ENCODE assay signal across 8 cellular contexts in genomic region chr5:10563940-10564837, GRCh38. TPM values are rescaled to one million over a fixed set of nuclear protein-coding genes. Genes with fewer than 3 reads are reported as not detected.
DNase-seq lines count a peak whose midpoint lies in the region; ATAC-seq and TF ChIP-seq lines count a peak whose summit lies in the region.

Gene ANKRD33B (plus strand): TSS chr5:10564070. CDS start chr5:10564468, 398 bp downstream.

- TF ChIP-seq RAD21 in SK-N-SH (IDR thresholded peaks at IDR 0.05; ENCODE audit: low read length), result no peak

- H3K4me1 ChIP-seq in SK-N-SH (ENCODE audit: control insufficient read depth in 1 of 2, insufficient read depth in 2 of 2, low read depth in 1 of 2, low read length in 1 of 2) (peaks cover 3 to 15% of the 10 kb centered on the region in 2 experiments; a peak in 2 of 4 replicates), heart right ventricle (peaks cover 6 to 52% (median 41%) of the 10 kb centered on the region in 9 donors)

- H4K20me1 ChIP-seq in SK-N-SH (ENCODE audit: insufficient read depth), result peaks cover 31% of the 10 kb centered on the region

- no peaks in the 10 kb centered on the region for H3K9me2 ChIP-seq in SK-N-SH

- H3K79me2 ChIP-seq in SK-N-SH (ENCODE audit: insufficient read depth), result peaks cover 45% of the 10 kb centered on the region

- peak; percentile 50 for DNase-seq in ELF-1 (ENCODE audit: low read depth, low spot score)
- DNase-seq in Kasumi-1 (lab: John Stamatoyannopoulos, UW), result peak; percentile 61 to 65
- DNase-seq in SK-N-SH, result peak; percentile 78
- peak; percentile 80 for DNase-seq in activated naive CD4-positive, alpha-beta T cell treated with Interleukin-2 at 50 U/mL for 16 hours
- DNase-seq in heart right ventricle, result peak; percentile 72 to 73
- DNase-seq in sciatic nerve (ENCODE audit: low spot score), result peak; percentile 84
- no peak for DNase-seq in foreskin melanocyte

- H3K27ac ChIP-seq in SK-N-SH (ENCODE audit: low read depth in 2 of 2, low read length in 1 of 2) (peak within 1 kb of the TSS in 1 of 2 experiments; percentile 78; a peak in 2 of 4 replicates), heart right ventricle (peak within 1 kb of the TSS; percentile 33 to 89 (median 84))

- H3K27me3 ChIP-seq in SK-N-SH (ENCODE audit: insufficient read depth) (no peaks in the 10 kb centered on the region), heart right ventricle (peaks cover 0 to 35% (median 0%) of the 10 kb centered on the region in 7 donors)

- H3K9me3 ChIP-seq in SK-N-SH (no peaks in the 10 kb centered on the region), heart right ventricle (no peaks in the 10 kb centered on the region)

- no peak for TF ChIP-seq CTCF in SK-N-SH (IDR thresholded peaks at IDR 0.05)
- TF ChIP-seq CTCF in heart right ventricle (IDR thresholded peaks at IDR 0.05), result no peak

- CTCF ChIA-PET in SK-N-SH (lab: Yijun Ruan, JAX), result interaction anchor here (1.0 kb wide), 1 partner anchor 112 kb away, joined by 3 read pairs; no protein-coding TSS in a partner anchor

- peaks cover 3% of the 10 kb centered on the region for H3F3A ChIP-seq in SK-N-SH (replicated peaks; ENCODE audit: insufficient read depth)

- peak within 1 kb of the TSS; percentile 97 for H3K4me2 ChIP-seq in SK-N-SH

- H3K4me3 ChIP-seq in SK-N-SH (ENCODE audit: low read depth in 2 of 2, low read length in 1 of 2) (peak within 1 kb of the TSS; percentile 65 to 74), heart right ventricle (peak within 1 kb of the TSS; percentile 50 to 87 (median 78))

- POLR2A ChIA-PET in SK-N-SH (lab: Yijun Ruan, JAX), result no interaction called here

- ATAC-seq in GM21825 (IDR thresholded peaks at IDR 0.05; ENCODE audit: unreplicated experiment), result peak; percentile 48
- ATAC-seq in heart right ventricle, result peak; percentile 67 to 78 (median 74)
- peak; percentile 41 for ATAC-seq in sciatic nerve

- no peaks in the 10 kb centered on the region for H3K36me3 ChIP-seq in SK-N-SH (replicated peaks in 1 of 2; ENCODE audit: control insufficient read depth in 1 of 2, insufficient read depth in 2 of 2, low read length in 1 of 2)
- no peaks in the 10 kb centered on the region for H3K36me3 ChIP-seq in heart right ventricle

- H2AFZ ChIP-seq in SK-N-SH (ENCODE audit: low read depth), result peak within 1 kb of the TSS; percentile 77; the same call in 1 of the 2 replicates

- H3K9ac ChIP-seq in SK-N-SH, result peak within 1 kb of the TSS; percentile 97

- no peak for TF ChIP-seq EP300 in SK-N-SH (IDR thresholded peaks at IDR 0.05; ENCODE audit: borderline replicate concordance in 1 of 2, low read depth in 1 of 2, low read length in 1 of 2)

- intact Hi-C loops in heart right ventricle (cut with DNase I), result loop anchor here in 6 of 10 donors (5.0 to 10.0 kb wide), 5 partner anchors 38 to 109 kb away; no protein-coding TSS in a partner anchor
- intact Hi-C loops in sciatic nerve (cut with DNase I), result no loop called here

- WGBS in SK-N-SH (ENCODE audit: low lambda C conversion rate), result 0% methylated on average over 17 of the region's 120 CpGs
- 1% methylated on average over 91 to 113 of the region's 120 CpGs for WGBS in heart right ventricle, 2 donors

TF ChIP-seq in SK-N-SH, 30 proteins besides CTCF, POLR2A, EP300 and RAD21:
- TF ChIP-seq TCF12 (IDR thresholded peaks at IDR 0.05) (peak; percentile 22; the same call in 1 of the 2 replicates), MAX (IDR thresholded peaks at IDR 0.05; ENCODE audit: low read depth) (0 out of 2 replicates have a peak, but pooled peaks have one; percentile 8), POLR2AphosphoS5 (IDR thresholded peaks at IDR 0.05; ENCODE audit: low read depth, low read length) (peak; percentile 79; the same call in 1 of the 2 replicates), TAF1 (IDR thresholded peaks at IDR 0.05; ENCODE audit: borderline replicate concordance, low read depth, low read length) (no peak; the same call in 1 of the 2 replicates), NFIC (IDR thresholded peaks at IDR 0.05; ENCODE audit: borderline replicate concordance) (peak; percentile 18; the same call in 1 of the 2 replicates)

RNA-seq across cellular contexts. Expression of gene ANKRD33B, which starts in this region (rescaled TPM):
- polyA plus RNA-seq in SK-N-SH (2012; rRNA removed), result 1.8 and 1.9 TPM in 2 replicates
- polyA plus RNA-seq in SK-N-SH (2012; cell fraction: cytosol; rRNA removed), result 1.2 and 1.7 TPM in 2 replicates
- 4.3 and 7.0 TPM in 2 replicates for polyA plus RNA-seq in SK-N-SH (2012; cell fraction: nucleus; rRNA removed)
- 10 to 100 TPM in 6 of 10 donors, 1 to 10 TPM in 4; 1.9 to 33.0 (median 19.8) TPM for total RNA-seq in heart right ventricle
- 1 to 10 TPM in 1 of 2 donors, under 1 TPM in 1; 0.46 to 1.2 TPM for polyA plus RNA-seq in heart right ventricle
- total RNA-seq in sciatic nerve, result 22.6 TPM
